Comparison of ENCODE assay signal across 15 cellular contexts in the genomic region with DNA sequence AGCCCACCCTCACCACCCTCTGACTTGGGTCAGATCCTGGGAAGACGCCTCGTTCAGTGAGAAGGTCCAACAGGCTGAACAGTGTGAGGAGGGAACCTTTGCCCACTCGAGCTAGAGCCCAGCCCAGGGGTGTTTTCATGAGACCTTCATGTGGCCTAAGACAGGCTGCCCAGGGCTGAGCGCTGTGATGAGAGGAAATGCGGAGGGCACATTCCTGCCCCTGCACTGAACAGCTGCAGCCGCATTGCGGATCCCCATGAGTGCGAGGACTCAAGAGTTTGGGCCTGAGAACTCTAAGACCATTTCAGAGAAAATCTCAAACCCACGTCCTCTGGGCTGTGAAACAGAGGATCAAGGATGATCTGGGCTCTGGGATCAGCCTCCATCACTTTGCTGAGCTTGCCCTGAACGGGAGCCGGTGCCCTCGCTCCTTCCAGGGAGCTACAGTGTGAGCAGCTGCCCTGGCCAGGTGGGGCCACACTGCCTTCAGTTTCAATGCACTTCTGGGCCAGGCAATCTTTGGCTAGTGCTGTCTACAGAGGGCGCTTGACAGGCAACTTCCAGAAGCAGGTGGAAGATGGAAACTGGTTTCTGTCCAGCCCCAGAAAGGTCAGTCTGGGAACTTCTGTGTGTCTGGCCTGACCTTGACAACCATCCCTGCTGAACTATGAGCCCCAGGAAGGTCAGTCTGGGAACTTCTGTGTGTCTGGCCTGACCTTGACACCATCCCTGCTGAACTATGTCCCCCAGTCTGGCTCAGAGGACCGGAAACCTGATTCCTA. TPM values are rescaled to one million over a fixed set of nuclear protein-coding genes. Genes with fewer than 3 reads are reported as not detected.
A peak's percentile ranks its signal among the peaks of the same experiment; 100 is the strongest.
DNase-seq lines count a peak whose midpoint lies in the region; TF ChIP-seq lines count a peak whose summit lies in the region.
"Had no signal": no experiment of that assay in that cellular context is flagged by ENCODE, and none has a peak within 500 bp of the region (broad histone marks: within the 10 kb centered on the region; RNA-seq: fewer than 3 reads in every experiment).

No MANE protein-coding gene starts in this region.

- peak; percentile 33 for TF ChIP-seq CTCF in GM10266 (IDR thresholded peaks at IDR 0.05; ENCODE audit: control insufficient read depth, insufficient read depth, low read depth, missing control alignments)
- TF ChIP-seq CTCF in NB4 (IDR thresholded peaks at IDR 0.05; ENCODE audit: low read depth, low read length): peak; percentile 20
- no peak for TF ChIP-seq CTCF in osteocyte (IDR thresholded peaks at IDR 0.05)

- no peak for TF ChIP-seq POLR2A in NB4 (IDR thresholded peaks at IDR 0.05; ENCODE audit: extremely low read depth, insufficient read length)

- H3K9me3 Mint-ChIP-seq in osteocyte (ENCODE audit: unreplicated experiment): no peaks in the 10 kb centered on the region
- H3K9me3 Mint-ChIP-seq: neural crest cell had no signal

- DNase-seq in GM10266 (ENCODE audit: extremely low spot score) (no peak), NB4 (ENCODE audit: low read depth) (no peak), dermis microvascular lymphatic vessel endothelial cell (ENCODE audit: low read depth in 2 of 2) (peak; percentile 30 to 55), osteocyte (ENCODE audit: extremely low spot score, unreplicated experiment) (peak; percentile 75), CD1c-positive myeloid dendritic cell (ENCODE audit: extremely low spot score) (no peak), hypothalamus (lab: John Stamatoyannopoulos, UW) (no peak), NCI-H2029 (lab: John Stamatoyannopoulos, UW) (no peak)
- no peak for DNase-seq in stimulated activated CD4-positive, alpha-beta T cell treated with anti-CD3 and anti-CD28 coated beads, Interleukin-12 subunit alpha, Interleukin-12 subunit beta, amount 100 ng/mL, for 4 hours
- DNase-seq: activated naive CD4-positive, alpha-beta T cell treated with Interleukin-2 at 50 U/mL for 16 hours; NCI-H1436 treated with DMSO at 0.1 percent for 48 hours; NCI-H774; substantia nigra had no signal

- H3K4me3 Mint-ChIP-seq in osteocyte (ENCODE audit: unreplicated experiment): no peak overlapping the region
- H3K4me3 Mint-ChIP-seq: neural crest cell had no signal

- no peaks in the 10 kb centered on the region for H3K4me1 Mint-ChIP-seq in osteocyte (ENCODE audit: unreplicated experiment)

- H3K27ac Mint-ChIP-seq in osteocyte (ENCODE audit: unreplicated experiment): no peak overlapping the region

- H3K4me3 ChIP-seq in NB4 (ENCODE audit: low read depth, low read length): no peak overlapping the region
- H3K4me3 ChIP-seq: breast epithelium, lung had no signal

- H3K36me3 Mint-ChIP-seq in osteocyte (ENCODE audit: unreplicated experiment): no peaks in the 10 kb centered on the region

- H3K27me3 Mint-ChIP-seq in osteocyte (ENCODE audit: unreplicated experiment): peaks cover 30% of the 10 kb centered on the region

RNA-seq across cellular contexts. Expression of a gene that starts 43.5 kb away (rescaled TPM):
- 3.9 and 6.4 TPM in 2 replicates for total RNA-seq in dermis microvascular lymphatic vessel endothelial cell
- 0.08 and 0.30 TPM in 2 replicates for total RNA-seq in osteocyte

RNA-seq across cellular contexts. Expression of a gene that starts 50.2 kb away (rescaled TPM):
- 0.25 and 0.26 TPM in 2 replicates for total RNA-seq in dermis microvascular lymphatic vessel endothelial cell
- 0.21 and 0.24 TPM in 2 replicates for total RNA-seq in osteocyte
- total RNA-seq: neural crest cell had no signal

Comparison
In these comparisons a context has a peak if more than half of its experiments do, and no peak if none do; other contexts are left out.
1. DNase-seq: peak in dermis microvascular lymphatic vessel endothelial cell (2 of 2) and osteocyte (single experiment); none in GM10266 (single experiment), NB4 (single experiment), CD1c-positive myeloid dendritic cell (single experiment), hypothalamus (0 of 51), NCI-H2029 (single experiment) and stimulated activated CD4-positive, alpha-beta T cell treated with anti-CD3 and anti-CD28 coated beads, Interleukin-12 subunit alpha, Interleukin-12 subunit beta, amount 100 ng/mL, for 4 hours (single experiment).